Comparison of ENCODE assay signal across 8 cellular contexts in genomic region chr5:75717082-75717922, GRCh38. TPM values are rescaled to one million over a fixed set of nuclear protein-coding genes. Genes with fewer than 3 reads are reported as not detected.
DNase-seq lines count a peak whose midpoint lies in the region; ATAC-seq and TF ChIP-seq lines count a peak whose summit lies in the region.

Gene POC5, minus strand, starts transcription at chr5:75717437. Its CDS starts 4,500 bp downstream, at chr5:75712937.

- no peaks in the 10 kb centered on the region for H3K27me3 ChIP-seq in left ventricle myocardium inferior (ENCODE audit: low read depth)

- DNase-seq in NCI-H187 (lab: John Stamatoyannopoulos, UW) (peak; percentile 95 to 98), T-helper 2 cell (peak; percentile 95 to 98 (median 98)), left ventricle myocardium inferior (peak; percentile 97), progenitor cell of endocrine pancreas (ENCODE audit: low spot score, unreplicated experiment) (peak; percentile 95), ureter (ENCODE audit: low spot score) (peak; percentile 98)

- H3K27me3 Mint-ChIP-seq in progenitor cell of endocrine pancreas = peaks cover 18% of the 10 kb centered on the region

- H3K9me3 Mint-ChIP-seq in progenitor cell of endocrine pancreas (ENCODE audit: low read depth) = no peaks in the 10 kb centered on the region

- TF ChIP-seq CTCF in left ventricle myocardium inferior (IDR thresholded peaks at IDR 0.05; ENCODE audit: borderline replicate concordance) (no peak), progenitor cell of endocrine pancreas (IDR thresholded peaks at IDR 0.05; ENCODE audit: unreplicated experiment) (no peak)

- H3K4me1 Mint-ChIP-seq in progenitor cell of endocrine pancreas (ENCODE audit: low read depth) = peaks cover 12% of the 10 kb centered on the region

- ATAC-seq in GM18498 (IDR thresholded peaks at IDR 0.05; ENCODE audit: unreplicated experiment) (peak; percentile 97), HG02938 (IDR thresholded peaks at IDR 0.05; ENCODE audit: unreplicated experiment) (peak; percentile 96)

- intact Hi-C loops in left ventricle myocardium inferior (cut with micrococcal nuclease) = no loop called here

- H3K36me3 ChIP-seq in left ventricle myocardium inferior = peaks cover 4% of the 10 kb centered on the region

- peak within 1 kb of the TSS; percentile 98 for H3K27ac Mint-ChIP-seq in progenitor cell of endocrine pancreas

- peaks cover 18% of the 10 kb centered on the region for H3K4me1 ChIP-seq in left ventricle myocardium inferior

- peak within 1 kb of the TSS; percentile 95 for H3K4me3 ChIP-seq in left ventricle myocardium inferior

- no peaks in the 10 kb centered on the region for H3K9me3 ChIP-seq in left ventricle myocardium inferior (replicated peaks)

- H3K4me3 Mint-ChIP-seq in progenitor cell of endocrine pancreas (ENCODE audit: low read depth) = peak within 1 kb of the TSS; percentile 99

- H3K36me3 Mint-ChIP-seq in progenitor cell of endocrine pancreas (ENCODE audit: insufficient read depth) = peaks cover 3% of the 10 kb centered on the region

- H3K27ac ChIP-seq in angular gyrus (ENCODE audit: low read depth, low read length) = peak within 1 kb of the TSS; percentile 73
- H3K27ac ChIP-seq in left ventricle myocardium inferior (replicated peaks) = peak within 1 kb of the TSS; percentile 91

RNA-seq across cellular contexts. Expression of gene POC5, which starts in this region (rescaled TPM):
- total RNA-seq in left ventricle myocardium inferior (2.7 TPM), progenitor cell of endocrine pancreas (12.7 and 16.2 TPM in 2 replicates), ureter (15.1 TPM)

Comparison
In these comparisons a context has a peak if more than half of its experiments do, and no peak if none do; other contexts are left out.
1. Peak in every context shown above with its lines: DNase-seq, ATAC-seq, H3K4me3 ChIP-seq and H3K27ac ChIP-seq.